Comparison of ENCODE assay signal across 16 cellular contexts in genomic region chr5:103499236-103499635, GRCh38.
DNase-seq lines count a peak whose midpoint lies in the region; ATAC-seq and TF ChIP-seq lines count a peak whose summit lies in the region.
"Had no signal": no experiment of that assay in that cellular context is flagged by ENCODE, and none has a peak within 500 bp of the region (broad histone marks: within the 10 kb centered on the region; RNA-seq: fewer than 3 reads in every experiment).

No MANE protein-coding gene starts in this region.

- H3K27me3 Mint-ChIP-seq in brain (peaks cover 4% of the 10 kb centered on the region), neural crest cell (ENCODE audit: low read depth) (no peaks in the 10 kb centered on the region), T-cell (peaks cover 8 to 16% of the 10 kb centered on the region in 2 donors)

- WGBS in SK-N-SH (ENCODE audit: low lambda C conversion rate) = 95% methylated on average over 5 of the region's 5 CpGs
- WGBS in smooth muscle cell (ENCODE audit: low lambda C conversion rate) = 54% methylated on average over 5 of the region's 5 CpGs

- no peak for DNase-seq in SK-N-SH
- peak; percentile 29 for DNase-seq in neural crest cell (ENCODE audit: low read depth, low spot score)
- no peak for DNase-seq in smooth muscle cell (lab: John Stamatoyannopoulos, UW; ENCODE audit: unreplicated experiment)
- DNase-seq in T-cell = no peak
- no peak for DNase-seq in NK-92 treated with Interleukin-12 subunit alpha and Interleukin-12 subunit beta, amount 100 ng/mL, for 24 hours (lab: John Stamatoyannopoulos, UW)
- DNase-seq in uterus = no peak
- DNase-seq: COR-L47, NCI-H1436, NCI-H2029 treated with DMSO at 0.1 percent for 48 hours, NCI-H446, NCI-H748 treated with DMSO at 0.1 percent for 48 hours, PC-9 had no signal

- H4K20me1 ChIP-seq in SK-N-SH (ENCODE audit: insufficient read depth) = no peaks in the 10 kb centered on the region
- no peaks in the 10 kb centered on the region for H4K20me1 ChIP-seq in smooth muscle cell (ENCODE audit: low read depth)

- TF ChIP-seq RAD21 in SK-N-SH (IDR thresholded peaks at IDR 0.05; ENCODE audit: low read length) = no peak

- peak overlapping the region; percentile 42 to 73 (median 67) for H3K4me3 Mint-ChIP-seq in brain
- H3K4me3 Mint-ChIP-seq in neural crest cell = peak overlapping the region; percentile 72
- H3K4me3 Mint-ChIP-seq in T-cell = no peak overlapping the region
- H3K4me3 Mint-ChIP-seq: CD14-positive monocyte had no signal

- no peaks in the 10 kb centered on the region; the same call in 1 of the 2 replicates for H3K9me3 ChIP-seq in SK-N-SH
- no peaks in the 10 kb centered on the region for H3K9me3 ChIP-seq in smooth muscle cell (replicated peaks; ENCODE audit: low read depth)
- no peaks in the 10 kb centered on the region for H3K9me3 ChIP-seq in uterus

- TF ChIP-seq CTCF in SK-N-SH (IDR thresholded peaks at IDR 0.05) = no peak
- no peak for TF ChIP-seq CTCF in brain (conservative IDR thresholded peaks at IDR 0.05)
- no peak for TF ChIP-seq CTCF in neural crest cell (conservative IDR thresholded peaks at IDR 0.05)
- TF ChIP-seq CTCF in smooth muscle cell (IDR thresholded peaks at IDR 0.05; ENCODE audit: borderline replicate concordance, insufficient read depth, poor library complexity, severe bottlenecking) = no peak
- no peak for TF ChIP-seq CTCF in uterus (IDR thresholded peaks at IDR 0.05)

- H2AFZ ChIP-seq in SK-N-SH (ENCODE audit: low read depth) (peak overlapping the region; percentile 23; the same call in 1 of the 2 replicates), smooth muscle cell (ENCODE audit: low read depth) (peak overlapping the region; percentile 41)
- H2AFZ ChIP-seq: PC-9 had no signal

- H3K36me3 ChIP-seq in SK-N-SH (replicated peaks in 1 of 2; ENCODE audit: control insufficient read depth in 1 of 2, insufficient read depth in 2 of 2, low read length in 1 of 2) (no peaks in the 10 kb centered on the region), smooth muscle cell (ENCODE audit: low read depth) (no peaks in the 10 kb centered on the region), uterus (no peaks in the 10 kb centered on the region)

- TF ChIP-seq EP300 in SK-N-SH (IDR thresholded peaks at IDR 0.05; ENCODE audit: borderline replicate concordance in 1 of 2, low read depth in 1 of 2, low read length in 1 of 2) = no peak

- no peak for TF ChIP-seq POLR2A in uterus (IDR thresholded peaks at IDR 0.05)

- peak overlapping the region; percentile 84 to 89 (median 87) for H3K27ac Mint-ChIP-seq in brain
- peak overlapping the region; percentile 76 for H3K27ac Mint-ChIP-seq in neural crest cell (ENCODE audit: unreplicated experiment)
- H3K27ac Mint-ChIP-seq in T-cell = no peak overlapping the region
- H3K27ac Mint-ChIP-seq: CD14-positive monocyte had no signal

- peaks cover 8% of the 10 kb centered on the region for H3K36me3 Mint-ChIP-seq in brain
- H3K36me3 Mint-ChIP-seq in neural crest cell (ENCODE audit: low read depth) = peaks cover 6% of the 10 kb centered on the region
- H3K36me3 Mint-ChIP-seq in T-cell = no peaks in the 10 kb centered on the region
- H3K36me3 Mint-ChIP-seq: CD14-positive monocyte had no signal

- peaks cover 4 to 14% (median 8%) of the 10 kb centered on the region in 5 experiments for H3K9me3 Mint-ChIP-seq in brain
- H3K9me3 Mint-ChIP-seq in neural crest cell = peaks cover 10% of the 10 kb centered on the region
- H3K9me3 Mint-ChIP-seq in T-cell = no peaks in the 10 kb centered on the region

- H3K27ac ChIP-seq in SK-N-SH (ENCODE audit: low read depth in 2 of 2, low read length in 1 of 2) = no peak overlapping the region
- no peak overlapping the region for H3K27ac ChIP-seq in smooth muscle cell (ENCODE audit: low read depth)
- no peak overlapping the region for H3K27ac ChIP-seq in uterus
- H3K27ac ChIP-seq: PC-9 had no signal

- H3K9ac ChIP-seq in SK-N-SH = no peak overlapping the region
- no peak overlapping the region for H3K9ac ChIP-seq in smooth muscle cell (ENCODE audit: low read depth)

- H3K4me1 Mint-ChIP-seq in brain = peaks cover 43% of the 10 kb centered on the region
- H3K4me1 Mint-ChIP-seq in neural crest cell = peaks cover 65% of the 10 kb centered on the region
- peaks cover 0 to 7% (median 3%) of the 10 kb centered on the region in 3 donors for H3K4me1 Mint-ChIP-seq in T-cell
- H3K4me1 Mint-ChIP-seq: CD14-positive monocyte had no signal

- CTCF ChIA-PET in SK-N-SH (lab: Yijun Ruan, JAX) (no interaction called here), T-cell (lab: Charles Lee) (no interaction called here)

- no peaks in the 10 kb centered on the region for H3K27me3 ChIP-seq in SK-N-SH (ENCODE audit: insufficient read depth)
- H3K27me3 ChIP-seq in smooth muscle cell (ENCODE audit: low read depth) = no peaks in the 10 kb centered on the region
- no peaks in the 10 kb centered on the region for H3K27me3 ChIP-seq in uterus

- no peak for ATAC-seq in SK-N-SH treated with all-trans-retinoic acid at 6 μM for 48 hours
- no peak for ATAC-seq in T-cell (replicated peaks in 1 of 4)
- ATAC-seq: K562 had no signal

- POLR2A ChIA-PET in SK-N-SH (lab: Yijun Ruan, JAX) (interaction anchor here (1.1 kb wide), 1 partner anchor 14 kb away, joined by 3 read pairs; no protein-coding TSS in a partner anchor), T-cell (lab: Charles Lee) (no interaction called here)

- H3F3A ChIP-seq in SK-N-SH (replicated peaks; ENCODE audit: insufficient read depth) = no peaks in the 10 kb centered on the region
- no peaks in the 10 kb centered on the region for H3F3A ChIP-seq in smooth muscle cell (ENCODE audit: low read depth)

- no peaks in the 10 kb centered on the region for H3K79me2 ChIP-seq in SK-N-SH (ENCODE audit: insufficient read depth)
- no peaks in the 10 kb centered on the region for H3K79me2 ChIP-seq in smooth muscle cell (ENCODE audit: low read depth)

- H3K4me2 ChIP-seq in SK-N-SH (no peak overlapping the region), smooth muscle cell (no peak overlapping the region)
- H3K4me2 ChIP-seq: PC-9 had no signal

- H3K4me3 ChIP-seq in SK-N-SH (ENCODE audit: low read depth in 2 of 2, low read length in 1 of 2) (no peak overlapping the region), smooth muscle cell (no peak overlapping the region), uterus (no peak overlapping the region)
- H3K4me3 ChIP-seq: K562, PC-9 had no signal

- intact Hi-C loops in uterus (cut with DNase I; ENCODE audit: low total_unique reads) = no loop called here

- H3K9me2 ChIP-seq in SK-N-SH = no peaks in the 10 kb centered on the region

- no peaks in the 10 kb centered on the region; a peak in 1 of 4 replicates for H3K4me1 ChIP-seq in SK-N-SH (ENCODE audit: control insufficient read depth in 1 of 2, insufficient read depth in 2 of 2, low read depth in 1 of 2, low read length in 1 of 2)
- H3K4me1 ChIP-seq in smooth muscle cell (ENCODE audit: low read depth) = peaks cover 11% of the 10 kb centered on the region
- H3K4me1 ChIP-seq in uterus = no peaks in the 10 kb centered on the region

TF ChIP-seq in SK-N-SH, 30 proteins besides CTCF, POLR2A, EP300 and RAD21 (continues in another document):
- TF ChIP-seq, protein P1, sequence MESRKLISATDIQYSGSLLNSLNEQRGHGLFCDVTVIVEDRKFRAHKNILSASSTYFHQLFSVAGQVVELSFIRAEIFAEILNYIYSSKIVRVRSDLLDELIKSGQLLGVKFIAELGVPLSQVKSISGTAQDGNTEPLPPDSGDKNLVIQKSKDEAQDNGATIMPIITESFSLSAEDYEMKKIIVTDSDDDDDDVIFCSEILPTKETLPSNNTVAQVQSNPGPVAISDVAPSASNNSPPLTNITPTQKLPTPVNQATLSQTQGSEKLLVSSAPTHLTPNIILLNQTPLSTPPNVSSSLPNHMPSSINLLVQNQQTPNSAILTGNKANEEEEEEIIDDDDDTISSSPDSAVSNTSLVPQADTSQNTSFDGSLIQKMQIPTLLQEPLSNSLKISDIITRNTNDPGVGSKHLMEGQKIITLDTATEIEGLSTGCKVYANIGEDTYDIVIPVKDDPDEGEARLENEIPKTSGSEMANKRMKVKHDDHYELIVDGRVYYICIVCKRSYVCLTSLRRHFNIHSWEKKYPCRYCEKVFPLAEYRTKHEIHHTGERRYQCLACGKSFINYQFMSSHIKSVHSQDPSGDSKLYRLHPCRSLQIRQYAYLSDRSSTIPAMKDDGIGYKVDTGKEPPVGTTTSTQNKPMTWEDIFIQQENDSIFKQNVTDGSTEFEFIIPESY (IDR thresholded peaks at IDR 0.05; ENCODE audit: borderline replicate concordance, low read depth) = no peak
- TF ChIP-seq MAX (IDR thresholded peaks at IDR 0.05; ENCODE audit: low read depth) (no peak), YY1 (IDR thresholded peaks at IDR 0.05; ENCODE audit: low read depth) (no peak), TAF1 (IDR thresholded peaks at IDR 0.05; ENCODE audit: borderline replicate concordance, low read depth, low read length) (no peak)

TF ChIP-seq in SK-N-SH treated with all-trans-retinoic acid at 6 μM for 48 hours, 23 proteins besides CTCF, POLR2A, EP300 and RAD21 (continues in another document):
- no peak for TF ChIP-seq ZNF8 (CRISPR knock-in tag; IDR thresholded peaks at IDR 0.05)
- TF ChIP-seq, protein P2, sequence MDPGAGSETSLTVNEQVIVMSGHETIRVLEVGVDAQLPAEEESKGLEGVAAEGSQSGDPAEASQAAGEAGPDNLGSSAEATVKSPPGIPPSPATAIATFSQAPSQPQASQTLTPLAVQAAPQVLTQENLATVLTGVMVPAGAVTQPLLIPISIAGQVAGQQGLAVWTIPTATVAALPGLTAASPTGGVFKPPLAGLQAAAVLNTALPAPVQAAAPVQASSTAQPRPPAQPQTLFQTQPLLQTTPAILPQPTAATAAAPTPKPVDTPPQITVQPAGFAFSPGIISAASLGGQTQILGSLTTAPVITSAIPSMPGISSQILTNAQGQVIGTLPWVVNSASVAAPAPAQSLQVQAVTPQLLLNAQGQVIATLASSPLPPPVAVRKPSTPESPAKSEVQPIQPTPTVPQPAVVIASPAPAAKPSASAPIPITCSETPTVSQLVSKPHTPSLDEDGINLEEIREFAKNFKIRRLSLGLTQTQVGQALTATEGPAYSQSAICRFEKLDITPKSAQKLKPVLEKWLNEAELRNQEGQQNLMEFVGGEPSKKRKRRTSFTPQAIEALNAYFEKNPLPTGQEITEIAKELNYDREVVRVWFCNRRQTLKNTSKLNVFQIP (CRISPR knock-in tag; IDR thresholded peaks at IDR 0.05; ENCODE audit: borderline replicate concordance, low read depth) = no peak
- no peak for TF ChIP-seq ESRRG (CRISPR knock-in tag; IDR thresholded peaks at IDR 0.05)
- TF ChIP-seq ARNTL (CRISPR knock-in tag; IDR thresholded peaks at IDR 0.05; ENCODE audit: borderline replicate concordance, low read depth) = no peak
- TF ChIP-seq RARB (CRISPR knock-in tag; IDR thresholded peaks at IDR 0.05) = no peak
- TF ChIP-seq PPARA (CRISPR knock-in tag; IDR thresholded peaks at IDR 0.05; ENCODE audit: borderline replicate concordance) = no peak
- TF ChIP-seq ZFP30 (CRISPR knock-in tag; IDR thresholded peaks at IDR 0.05) = no peak
- TF ChIP-seq CSDC2 (CRISPR knock-in tag; IDR thresholded peaks at IDR 0.05) = no peak

Comparison
In these comparisons a context has a peak if more than half of its experiments do, and no peak if none do; other contexts are left out.
1. H3K27ac Mint-ChIP-seq: peak in brain (5 of 5) and neural crest cell (single experiment); none in T-cell (0 of 2).
2. H3K4me3 Mint-ChIP-seq: peak in brain (5 of 5) and neural crest cell (single experiment); none in T-cell (0 of 3).